In genomic region chr10:132901351-132901750, GRCh38 we compare ENCODE assay signal across 23 cellular contexts. TPM values are rescaled to one million over a fixed set of nuclear protein-coding genes. Genes with fewer than 3 reads are reported as not detected.
DNase-seq lines count a peak whose midpoint lies in the region; ATAC-seq, FAIRE-seq and TF ChIP-seq lines count a peak whose summit lies in the region.
"Had no signal": no experiment of that assay in that cellular context is flagged by ENCODE, and none has a peak within 500 bp of the region (broad histone marks: within the 10 kb centered on the region; RNA-seq: fewer than 3 reads in every experiment).

No MANE protein-coding gene starts in this region.

- H3K4me2 ChIP-seq in GM23248 (ENCODE audit: unreplicated experiment) = no peak overlapping the region
- H3K4me2 ChIP-seq: BLaER1, GM23338 had no signal

- no peak overlapping the region for H3K4me3 ChIP-seq in RWPE2 (ENCODE audit: severe bottlenecking)
- H3K4me3 ChIP-seq in kidney (ENCODE audit: low read length in 2 of 2) = no peak overlapping the region
- H3K4me3 ChIP-seq in GM23248 = no peak overlapping the region
- H3K4me3 ChIP-seq: BLaER1, GM23338 had no signal

- no peaks in the 10 kb centered on the region for H4K20me1 ChIP-seq in GM23248 (ENCODE audit: insufficient read depth)

- H3K9me2 ChIP-seq in GM23248 (ENCODE audit: insufficient read depth) = no peaks in the 10 kb centered on the region

- peak overlapping the region; percentile 37 for H3K27ac Mint-ChIP-seq in activated CD4-positive, alpha-beta T cell treated with anti-CD3 and anti-CD28 coated beads, Interleukin-2, amount 10 ng/mL, durations not matched to agents 7 days and 5 days
- H3K27ac Mint-ChIP-seq: B cell; CD4-positive, CD25-positive, alpha-beta regulatory T cell; CD8-positive, alpha-beta T cell; GM23338; H9 had no signal

- H3K4me1 Mint-ChIP-seq in activated CD4-positive, alpha-beta T cell treated with anti-CD3 and anti-CD28 coated beads, Interleukin-2, amount 10 ng/mL, durations not matched to agents 7 days and 5 days = peaks cover 7% of the 10 kb centered on the region

- in situ Hi-C loops in GM23248 (cut with MboI) = no loop called here

- no peak overlapping the region for H3K27ac ChIP-seq in RWPE2 (ENCODE audit: poor library complexity, severe bottlenecking)
- H3K27ac ChIP-seq in kidney (ENCODE audit: low read depth in 2 of 2, low read length in 2 of 2) = no peak overlapping the region
- H3K27ac ChIP-seq in GM23248 = no peak overlapping the region
- H3K27ac ChIP-seq: 22Rv1, BLaER1, C4-2B had no signal

- H2AFZ ChIP-seq in GM23248 = no peak overlapping the region
- H2AFZ ChIP-seq: GM23338 had no signal

- H3K79me2 ChIP-seq in GM23248 (ENCODE audit: insufficient read depth) = no peaks in the 10 kb centered on the region

- CTCF ChIA-PET in activated CD4-positive, alpha-beta T cell treated with anti-CD3 and anti-CD28 coated beads, Interleukin-2, amount 10 ng/mL, durations not matched to agents 7 days and 5 days (lab: Charles Lee) = no interaction called here

- TF ChIP-seq CTCF in RWPE2 (IDR thresholded peaks at IDR 0.05; ENCODE audit: poor library complexity, severe bottlenecking) (no peak), kidney (IDR thresholded peaks at IDR 0.05; ENCODE audit: borderline replicate concordance, extremely low read depth, insufficient read depth) (no peak)

- H3K9me3 Mint-ChIP-seq in activated CD4-positive, alpha-beta T cell treated with anti-CD3 and anti-CD28 coated beads, Interleukin-2, amount 10 ng/mL, durations not matched to agents 7 days and 5 days = no peaks in the 10 kb centered on the region
- H3K9me3 Mint-ChIP-seq: CD8-positive, alpha-beta T cell had no signal

- 53 to 57% methylated on average over 7 of the region's 7 CpGs for WGBS in GM23248 (ENCODE audit: low coverage in 1 of 2, low lambda C conversion rate in 2 of 2, missing lambda C conversion rate in 2 of 2), 2 experiments

- no peak for ATAC-seq in RWPE2 (ENCODE audit: low read depth)
- no peak for ATAC-seq in GM19467 (IDR thresholded peaks at IDR 0.05; ENCODE audit: unreplicated experiment)
- ATAC-seq: CD8-positive, alpha-beta T cell; GM23338; HCT116 had no signal

- H3K9me3 ChIP-seq in RWPE2 (ENCODE audit: severe bottlenecking) (no peaks in the 10 kb centered on the region), kidney (ENCODE audit: control insufficient read depth in 1 of 2, low read length in 2 of 2) (no peaks in the 10 kb centered on the region), GM23248 (ENCODE audit: low read depth) (no peaks in the 10 kb centered on the region)

- H3K4me1 ChIP-seq in RWPE2 (ENCODE audit: insufficient read depth, poor library complexity, severe bottlenecking) (no peaks in the 10 kb centered on the region), kidney (ENCODE audit: control insufficient read depth in 1 of 2, insufficient read depth in 1 of 2, low read depth in 1 of 2, low read length in 2 of 2) (no peaks in the 10 kb centered on the region), GM23248 (ENCODE audit: insufficient read depth) (no peaks in the 10 kb centered on the region)
- H3K4me1 ChIP-seq: Caco-2 had no signal

- intact Hi-C loops in kidney (cut with DNase I) (no loop called here), posterior vena cava (cut with DNase I) (no loop called here)

- DNase-seq in activated CD4-positive, alpha-beta T cell treated with anti-CD3 and anti-CD28 coated beads, Interleukin-2, amount 10 ng/mL, durations not matched to agents 7 days and 5 days = no peak
- no peak for DNase-seq in activated CD4-positive, alpha-beta T cell treated with anti-CD3 and anti-CD28 coated beads for 4 hours
- peak; percentile 10 for DNase-seq in RWPE2 (ENCODE audit: low spot score)
- DNase-seq in kidney = peak; percentile 14
- DNase-seq in posterior vena cava (ENCODE audit: low spot score) = peak; percentile 55
- DNase-seq in cerebellum (ENCODE audit: low spot score) = no peak
- DNase-seq in GM23248 = no peak
- DNase-seq: Caco-2; CD4-positive, CD25-positive, alpha-beta regulatory T cell; CD8-positive, alpha-beta T cell; DMS153; DND-41; H9 had no signal

- POLR2A ChIA-PET in activated CD4-positive, alpha-beta T cell treated with anti-CD3 and anti-CD28 coated beads, Interleukin-2, amount 10 ng/mL, durations not matched to agents 7 days and 5 days (lab: Charles Lee) = no interaction called here

- no peak overlapping the region for H3K9ac ChIP-seq in kidney (ENCODE audit: low read length in 2 of 2)
- H3K9ac ChIP-seq in GM23248 = no peak overlapping the region
- H3K9ac ChIP-seq: BLaER1 had no signal

- H3K27me3 ChIP-seq in RWPE2 (ENCODE audit: insufficient read depth, poor library complexity, severe bottlenecking) (no peaks in the 10 kb centered on the region), GM23248 (replicated peaks; ENCODE audit: insufficient read depth) (peaks cover 38% of the 10 kb centered on the region)

- H3K36me3 ChIP-seq in RWPE2 (ENCODE audit: low read depth) (no peaks in the 10 kb centered on the region), kidney (ENCODE audit: control insufficient read depth in 1 of 2, insufficient read depth in 2 of 2, low read length in 2 of 2) (no peaks in the 10 kb centered on the region), GM23248 (ENCODE audit: low read depth) (no peaks in the 10 kb centered on the region)
- H3K36me3 ChIP-seq: BLaER1 had no signal

- H3K36me3 Mint-ChIP-seq in activated CD4-positive, alpha-beta T cell treated with anti-CD3 and anti-CD28 coated beads, Interleukin-2, amount 10 ng/mL, durations not matched to agents 7 days and 5 days (ENCODE audit: low read depth) = no peaks in the 10 kb centered on the region
- H3K36me3 Mint-ChIP-seq: CD4-positive, CD25-positive, alpha-beta regulatory T cell; CD8-positive, alpha-beta T cell had no signal

- no peak for FAIRE-seq in kidney (lab: Jason Lieb, UNC)
- FAIRE-seq: A204.1, G401.6, GM12892 had no signal

- H3K27me3 Mint-ChIP-seq in activated CD4-positive, alpha-beta T cell treated with anti-CD3 and anti-CD28 coated beads, Interleukin-2, amount 10 ng/mL, durations not matched to agents 7 days and 5 days = peaks cover 1% of the 10 kb centered on the region
- H3K27me3 Mint-ChIP-seq: CD4-positive, CD25-positive, alpha-beta regulatory T cell had no signal

- no peaks in the 10 kb centered on the region for H3F3A ChIP-seq in GM23248 (ENCODE audit: insufficient read depth)

- H3K4me3 Mint-ChIP-seq in activated CD4-positive, alpha-beta T cell treated with anti-CD3 and anti-CD28 coated beads, Interleukin-2, amount 10 ng/mL, durations not matched to agents 7 days and 5 days = no peak overlapping the region
- H3K4me3 Mint-ChIP-seq: B cell; CD8-positive, alpha-beta T cell; GM23338; H9 had no signal

RNA-seq across cellular contexts. Expression of gene CFAP46, which starts 41.0 kb away (rescaled TPM):
- not detected for total RNA-seq in activated CD4-positive, alpha-beta T cell treated with anti-CD3 and anti-CD28 coated beads, Interleukin-2, amount 10 ng/mL, durations not matched to agents 7 days and 5 days
- total RNA-seq in kidney (8.3 TPM), posterior vena cava (under 1 TPM; 0.14 to 0.81 TPM), cerebellum (5.2 TPM)
- polyA plus RNA-seq in kidney (ENCODE audit: insufficient read depth, low read depth, low replicate concordance) (3.8 TPM), GM23248 (2016; fragmentation: Nextera tagmentation; extraction: Ambion mirVana) (0.20 and 0.33 TPM in 2 replicates)
- total RNA-seq in GM23248 (2014; rRNA removed; shearing (Covaris generic)) = 0.22 TPM in 1 of 2 replicates, not detected in the other
- total RNA-seq: B cell; Caco-2; CD4-positive, CD25-positive, alpha-beta regulatory T cell; CD8-positive, alpha-beta T cell had no signal
- polyA plus RNA-seq: CD4-positive, CD25-positive, alpha-beta regulatory T cell had no signal

Comparison
In these comparisons a context has a peak if more than half of its experiments do, and no peak if none do; other contexts are left out.
1. DNase-seq: peak in RWPE2 (single experiment), kidney (single experiment) and posterior vena cava (single experiment); none in activated CD4-positive, alpha-beta T cell treated with anti-CD3 and anti-CD28 coated beads, Interleukin-2, amount 10 ng/mL, durations not matched to agents 7 days and 5 days (single experiment), activated CD4-positive, alpha-beta T cell treated with anti-CD3 and anti-CD28 coated beads for 4 hours (0 of 2), cerebellum (single experiment) and GM23248 (single experiment).